20 cellular contexts compared by ENCODE assay signal in genomic region chr1:3716351-3716750, GRCh38. TPM values are rescaled to one million over a fixed set of nuclear protein-coding genes. Genes with fewer than 3 reads are reported as not detected.
"Had no signal": no experiment of that assay in that cellular context is flagged by ENCODE, and none has a peak within 500 bp of the region (broad histone marks: within the 10 kb centered on the region; RNA-seq: fewer than 3 reads in every experiment).

No MANE protein-coding gene starts in this region.

- H3K9me3 Mint-ChIP-seq: activated CD4-positive, alpha-beta T cell treated with anti-CD3 and anti-CD28 coated beads, Interleukin-2, amount 10 ng/mL, durations not matched to agents 24 days and 14 days; activated T-helper 1 cell treated with anti-CD3 and anti-CD28 coated beads, Interleukin-12 subunit alpha, Interleukin-12 subunit beta, Interleukin-2, Interleukin-4 antibody, amounts not matched to agents 30 ng/mL and 10 ng/mL and 1 ng/mL, durations not matched to agents 14 hours and 24 hours and 36 hours; neural progenitor cell; WTC11 had no signal

- H3K36me3 ChIP-seq: lower lobe of right lung, neural progenitor cell, pancreas, stomach, tibial artery had no signal

- H3K27me3 Mint-ChIP-seq: activated CD4-positive, alpha-beta T cell treated with anti-CD3 and anti-CD28 coated beads, Interleukin-2, amount 10 ng/mL, durations not matched to agents 24 days and 14 days had no signal

- H3K9me3 ChIP-seq: lower lobe of right lung, pancreas, stomach, tibial artery had no signal

- H2AFZ ChIP-seq: hepatocyte, neural progenitor cell had no signal

- ATAC-seq: lower lobe of right lung, pancreas, WTC11 had no signal

- H3K4me1 ChIP-seq: neural progenitor cell, pancreas had no signal

- H3K4me2 ChIP-seq: hepatocyte, neural progenitor cell had no signal

- H3K4me1 Mint-ChIP-seq: activated CD4-positive, alpha-beta T cell treated with anti-CD3 and anti-CD28 coated beads, Interleukin-2, amount 10 ng/mL, durations not matched to agents 24 days and 14 days had no signal

- H3K9ac ChIP-seq: neural progenitor cell had no signal

- H3K36me3 Mint-ChIP-seq: neural progenitor cell, WTC11 had no signal

- FAIRE-seq: astrocyte, pancreas had no signal

- H3K4me3 Mint-ChIP-seq: activated CD4-positive, alpha-beta T cell treated with anti-CD3 and anti-CD28 coated beads, Interleukin-2, amount 10 ng/mL, durations not matched to agents 24 days and 14 days; activated T-helper 1 cell treated with anti-CD3 and anti-CD28 coated beads, Interleukin-12 subunit alpha, Interleukin-12 subunit beta, Interleukin-2, Interleukin-4 antibody, amounts not matched to agents 30 ng/mL and 10 ng/mL and 1 ng/mL, durations not matched to agents 14 hours and 24 hours and 36 hours; neural progenitor cell; WTC11 had no signal

- H3K27ac ChIP-seq: hepatocyte, lower lobe of right lung, neural progenitor cell, pancreas, stomach, tibial artery had no signal

- H3K79me2 ChIP-seq: hepatocyte had no signal

- H3K4me3 ChIP-seq: hepatocyte, lower lobe of right lung, neural progenitor cell, pancreas, skin epidermis, stomach, tibial artery had no signal

- H3K27ac Mint-ChIP-seq: activated CD4-positive, alpha-beta T cell treated with anti-CD3 and anti-CD28 coated beads, Interleukin-2, amount 10 ng/mL, durations not matched to agents 24 days and 14 days; activated T-helper 1 cell treated with anti-CD3 and anti-CD28 coated beads, Interleukin-12 subunit alpha, Interleukin-12 subunit beta, Interleukin-2, Interleukin-4 antibody, amounts not matched to agents 30 ng/mL and 10 ng/mL and 1 ng/mL, durations not matched to agents 14 hours and 24 hours and 36 hours; WTC11 had no signal

- H3K27me3 ChIP-seq: hepatocyte, pancreas had no signal

- DNase-seq: activated CD4-positive, alpha-beta T cell treated with anti-CD3 and anti-CD28 coated beads, Interleukin-2, amount 10 ng/mL, durations not matched to agents 24 days and 14 days; activated naive CD4-positive, alpha-beta T cell; cortex of kidney; erythroblast; lower lobe of right lung; midbrain; pancreas; stimulated activated CD4-positive, alpha-beta T cell treated with anti-CD3 and anti-CD28 coated beads, Interleukin-4, amount 100 ng/mL, for 4 hours; stomach; T1000; tibial artery had no signal

RNA-seq across cellular contexts. Expression of gene CCDC27, which starts 35.9 kb away (rescaled TPM):
- total RNA-seq: activated CD4-positive, alpha-beta T cell treated with anti-CD3 and anti-CD28 coated beads, Interleukin-2, amount 10 ng/mL, durations not matched to agents 24 days and 14 days; activated T-helper 1 cell treated with anti-CD3 and anti-CD28 coated beads, Interleukin-12 subunit alpha, Interleukin-12 subunit beta, Interleukin-2, Interleukin-4 antibody, amounts not matched to agents 30 ng/mL and 10 ng/mL and 1 ng/mL, durations not matched to agents 14 hours and 24 hours and 36 hours; astrocyte; cardiac septum; kidney epithelial cell; lower lobe of right lung; renal cortical epithelial cell; stomach had no signal
- polyA plus RNA-seq: pancreas, stomach had no signal

RNA-seq across cellular contexts. Expression of gene SMIM1, which starts 56.2 kb away (rescaled TPM):
- total RNA-seq: kidney epithelial cell, stomach had no signal
